Comparison of ENCODE assay signal across 22 cellular contexts in the genomic region with DNA sequence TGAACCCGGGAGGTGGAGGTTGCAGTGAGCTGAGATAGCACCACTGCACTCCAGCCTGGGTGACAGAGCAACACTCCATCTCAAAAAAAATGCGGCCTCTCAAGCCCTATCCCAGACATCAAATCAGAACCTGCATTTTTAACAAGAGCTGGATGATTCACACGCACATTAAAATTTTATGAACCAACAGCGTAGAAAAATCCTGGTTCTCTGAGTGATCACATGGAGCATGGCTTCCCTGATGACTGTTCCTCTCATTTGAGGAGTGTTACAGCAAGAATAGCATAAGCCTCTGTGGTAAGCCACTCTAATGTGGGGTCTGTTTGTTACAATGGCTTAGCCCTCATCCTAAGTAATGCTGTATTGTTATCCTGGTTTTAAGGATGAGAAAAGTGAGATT.
"Had no signal": no experiment of that assay in that cellular context is flagged by ENCODE, and none has a peak within 500 bp of the region (broad histone marks: within the 10 kb centered on the region; RNA-seq: fewer than 3 reads in every experiment).

No MANE protein-coding gene starts in this region.

- H3K4me1 Mint-ChIP-seq: mesothelial cell of epicardium; natural killer cell; stimulated activated effector memory CD8-positive, alpha-beta T cell treated with anti-CD3 and anti-CD28 coated beads, Interleukin-12 subunit alpha, Interleukin-12 subunit beta, amount 100 ng/mL, for 72 hours had no signal

- H3K4me3 Mint-ChIP-seq: endodermal cell; memory B cell; mesothelial cell of epicardium; natural killer cell; neural crest cell; stimulated activated effector memory CD8-positive, alpha-beta T cell treated with anti-CD3 and anti-CD28 coated beads, Interleukin-12 subunit alpha, Interleukin-12 subunit beta, amount 100 ng/mL, for 72 hours had no signal

- H3K9me3 Mint-ChIP-seq: endodermal cell; memory B cell; mesothelial cell of epicardium; natural killer cell; stimulated activated effector memory CD8-positive, alpha-beta T cell treated with anti-CD3 and anti-CD28 coated beads, Interleukin-12 subunit alpha, Interleukin-12 subunit beta, amount 100 ng/mL, for 72 hours had no signal

- H3K4me2 ChIP-seq: smooth muscle cell had no signal

- ATAC-seq: left cardiac atrium; lower lobe of right lung; natural killer cell; right cardiac atrium; stimulated activated effector memory CD8-positive, alpha-beta T cell treated with anti-CD3 and anti-CD28 coated beads, Interleukin-12 subunit alpha, Interleukin-12 subunit beta, amount 100 ng/mL, for 72 hours; stimulated activated naive CD8-positive, alpha-beta T cell treated with anti-CD3 and anti-CD28 coated beads, Interleukin-15, Interleukin-2, amounts not matched to agents 100 U/mL and 50 U/mL, for 24 hours had no signal

- H3K4me1 ChIP-seq: colonic mucosa, left ventricle myocardium inferior, lower lobe of right lung, testis had no signal

- H3K27me3 ChIP-seq: colonic mucosa, testis, tibial nerve had no signal

- H3K27ac Mint-ChIP-seq: memory B cell; mesothelial cell of epicardium; natural killer cell; stimulated activated effector memory CD8-positive, alpha-beta T cell treated with anti-CD3 and anti-CD28 coated beads, Interleukin-12 subunit alpha, Interleukin-12 subunit beta, amount 100 ng/mL, for 72 hours had no signal

- H3K36me3 ChIP-seq: colonic mucosa, left ventricle myocardium inferior, lower lobe of right lung, tibial nerve had no signal

- H3K36me3 Mint-ChIP-seq: memory B cell; mesothelial cell of epicardium; natural killer cell; stimulated activated effector memory CD8-positive, alpha-beta T cell treated with anti-CD3 and anti-CD28 coated beads, Interleukin-12 subunit alpha, Interleukin-12 subunit beta, amount 100 ng/mL, for 72 hours had no signal

- DNase-seq: cerebellar nuclear complex; colonic mucosa; dermis blood vessel endothelial cell; effector CD4-positive, alpha-beta T cell; endodermal cell; erythroblast; foreskin melanocyte; left cardiac atrium; left ventricle myocardium inferior; lower lobe of right lung; natural killer cell; right cardiac atrium; stimulated activated CD4-positive, alpha-beta T cell treated with anti-CD3 and anti-CD28 coated beads, Interleukin-4, amount 100 ng/mL, for 1 hour; stimulated activated CD8-positive, alpha-beta memory T cell treated with anti-CD3 and anti-CD28 coated beads, Interleukin-4, amount 100 ng/mL, for 48 hours; stimulated activated naive CD8-positive, alpha-beta T cell treated with anti-CD3 and anti-CD28 coated beads, Interleukin-15, Interleukin-2, amounts not matched to agents 100 U/mL and 50 U/mL, for 24 hours; testis had no signal

- H3K27ac ChIP-seq: colonic mucosa, left ventricle myocardium inferior, lower lobe of right lung, testis had no signal

- H3K4me3 ChIP-seq: colonic mucosa, left ventricle myocardium inferior, lower lobe of right lung, smooth muscle cell, testis, tibial nerve had no signal

- H3K9me3 ChIP-seq: colonic mucosa, left ventricle myocardium inferior, lower lobe of right lung, testis, tibial nerve had no signal
